ENCODE assay signal across 1 cellular context in the genomic region with DNA sequence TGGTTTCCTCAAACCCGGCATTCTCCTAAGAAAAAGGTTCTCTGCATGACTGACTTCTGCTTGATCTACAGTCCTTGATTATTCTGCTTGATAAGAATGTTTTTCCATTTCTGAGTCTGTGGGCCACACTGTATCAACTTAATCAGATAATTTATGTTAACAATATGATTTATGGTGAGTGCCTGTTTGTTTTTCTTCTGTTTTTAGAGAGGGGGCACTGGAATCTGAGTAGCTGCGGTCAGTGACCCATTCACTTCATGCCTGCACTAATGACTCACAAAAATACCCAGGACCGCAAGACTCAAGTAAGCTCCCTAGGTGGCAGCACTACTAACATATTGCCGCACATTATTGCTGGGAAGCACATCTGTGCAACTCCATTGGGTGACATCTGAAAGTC.
TF ChIP-seq lines count a peak whose summit lies in the region.

No MANE protein-coding gene starts in this region.

TF ChIP-seq in HEK293, 187 proteins besides CTCF, POLR2A, EP300 and RAD21 (continued from another document):
- TF ChIP-seq, protein P1, sequence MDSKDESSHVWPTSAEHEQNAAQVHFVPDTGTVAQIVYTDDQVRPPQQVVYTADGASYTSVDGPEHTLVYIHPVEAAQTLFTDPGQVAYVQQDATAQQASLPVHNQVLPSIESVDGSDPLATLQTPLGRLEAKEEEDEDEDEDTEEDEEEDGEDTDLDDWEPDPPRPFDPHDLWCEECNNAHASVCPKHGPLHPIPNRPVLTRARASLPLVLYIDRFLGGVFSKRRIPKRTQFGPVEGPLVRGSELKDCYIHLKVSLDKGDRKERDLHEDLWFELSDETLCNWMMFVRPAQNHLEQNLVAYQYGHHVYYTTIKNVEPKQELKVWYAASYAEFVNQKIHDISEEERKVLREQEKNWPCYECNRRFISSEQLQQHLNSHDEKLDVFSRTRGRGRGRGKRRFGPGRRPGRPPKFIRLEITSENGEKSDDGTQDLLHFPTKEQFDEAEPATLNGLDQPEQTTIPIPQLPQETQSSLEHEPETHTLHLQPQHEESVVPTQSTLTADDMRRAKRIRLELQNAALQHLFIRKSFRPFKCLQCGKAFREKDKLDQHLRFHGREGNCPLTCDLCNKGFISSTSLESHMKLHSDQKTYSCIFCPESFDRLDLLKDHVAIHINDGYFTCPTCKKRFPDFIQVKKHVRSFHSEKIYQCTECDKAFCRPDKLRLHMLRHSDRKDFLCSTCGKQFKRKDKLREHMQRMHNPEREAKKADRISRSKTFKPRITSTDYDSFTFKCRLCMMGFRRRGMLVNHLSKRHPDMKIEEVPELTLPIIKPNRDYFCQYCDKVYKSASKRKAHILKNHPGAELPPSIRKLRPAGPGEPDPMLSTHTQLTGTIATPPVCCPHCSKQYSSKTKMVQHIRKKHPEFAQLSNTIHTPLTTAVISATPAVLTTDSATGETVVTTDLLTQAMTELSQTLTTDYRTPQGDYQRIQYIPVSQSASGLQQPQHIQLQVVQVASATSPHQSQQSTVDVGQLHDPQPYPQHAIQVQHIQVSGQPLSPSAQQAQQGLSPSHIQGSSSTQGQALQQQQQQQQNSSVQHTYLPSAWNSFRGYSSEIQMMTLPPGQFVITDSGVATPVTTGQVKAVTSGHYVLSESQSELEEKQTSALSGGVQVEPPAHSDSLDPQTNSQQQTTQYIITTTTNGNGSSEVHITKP (tag by site-specific recombination; IDR thresholded peaks at IDR 0.05), result 0 out of 2 replicates have a peak, but pooled peaks have one; percentile 14
- TF ChIP-seq ZBTB1 (tag by site-specific recombination; IDR thresholded peaks at IDR 0.05) (no peak), ZNF114 (tag by site-specific recombination; IDR thresholded peaks at IDR 0.05) (no peak), ZSCAN16 (tag by site-specific recombination; IDR thresholded peaks at IDR 0.05) (no peak), KLF9 (tag by site-specific recombination; IDR thresholded peaks at IDR 0.05; ENCODE audit: low read depth) (no peak), ZNF621 (tag by site-specific recombination; IDR thresholded peaks at IDR 0.05) (no peak), ZBTB10 (tag by site-specific recombination; IDR thresholded peaks at IDR 0.05) (no peak), ZNF561 (tag by site-specific recombination; IDR thresholded peaks at IDR 0.05; ENCODE audit: borderline replicate concordance) (0 out of 2 replicates have a peak, but pooled peaks have one; percentile 16), ZEB2 (tag by site-specific recombination; IDR thresholded peaks at IDR 0.05) (0 out of 2 replicates have a peak, but pooled peaks have one; percentile 39), ZXDB (tag by site-specific recombination; IDR thresholded peaks at IDR 0.05) (peak; percentile 51; the same call in 1 of the 2 replicates), ZNF48 (tag by site-specific recombination; IDR thresholded peaks at IDR 0.05) (no peak), ZNF26 (tag by site-specific recombination; IDR thresholded peaks at IDR 0.05) (no peak), ZNF248 (tag by site-specific recombination; IDR thresholded peaks at IDR 0.05) (no peak), ZNF654 (tag by site-specific recombination; IDR thresholded peaks at IDR 0.05; ENCODE audit: low read depth) (peak; percentile 19), OSR2 (tag by site-specific recombination; IDR thresholded peaks at IDR 0.05) (peak; percentile 93), ZNF302 (tag by site-specific recombination; IDR thresholded peaks at IDR 0.05; ENCODE audit: low read depth) (no peak), ZNF664 (tag by site-specific recombination; IDR thresholded peaks at IDR 0.05) (no peak), ZNF202 (tag by site-specific recombination; IDR thresholded peaks at IDR 0.05; ENCODE audit: borderline replicate concordance) (no peak), ZNF529 (tag by site-specific recombination; IDR thresholded peaks at IDR 0.05; ENCODE audit: insufficient replicate concordance) (no peak), ZIC2 (tag by site-specific recombination; IDR thresholded peaks at IDR 0.05) (0 out of 2 replicates have a peak, but pooled peaks have one; percentile 7), ZBTB20 (tag by site-specific recombination; IDR thresholded peaks at IDR 0.05) (0 out of 2 replicates have a peak, but pooled peaks have one; percentile 16), ZNF239 (tag by site-specific recombination; IDR thresholded peaks at IDR 0.05) (no peak), ZNF133 (tag by site-specific recombination; IDR thresholded peaks at IDR 0.05) (no peak), KLF16 (tag by site-specific recombination; IDR thresholded peaks at IDR 0.05) (no peak), ZNF560 (tag by site-specific recombination; IDR thresholded peaks at IDR 0.05; ENCODE audit: borderline replicate concordance) (no peak), ZNF701 (tag by site-specific recombination; IDR thresholded peaks at IDR 0.05) (no peak), ZNF510 (tag by site-specific recombination; IDR thresholded peaks at IDR 0.05; ENCODE audit: insufficient replicate concordance) (no peak), ZNF530 (tag by site-specific recombination; IDR thresholded peaks at IDR 0.05; ENCODE audit: low read depth) (no peak), ZNF704 (tag by site-specific recombination; IDR thresholded peaks at IDR 0.05) (no peak), ZNF404 (tag by site-specific recombination; IDR thresholded peaks at IDR 0.05) (no peak), ZBTB8A (tag by site-specific recombination; IDR thresholded peaks at IDR 0.05) (0 out of 2 replicates have a peak, but pooled peaks have one; percentile 14), KLF10 (tag by site-specific recombination; IDR thresholded peaks at IDR 0.05) (no peak), ZNF280D (tag by site-specific recombination; IDR thresholded peaks at IDR 0.05) (no peak), GLI2 (tag by site-specific recombination; IDR thresholded peaks at IDR 0.05; ENCODE audit: borderline replicate concordance, low read depth) (peak; percentile 46; the same call in 1 of the 2 replicates)
- TF ChIP-seq, protein P2, sequence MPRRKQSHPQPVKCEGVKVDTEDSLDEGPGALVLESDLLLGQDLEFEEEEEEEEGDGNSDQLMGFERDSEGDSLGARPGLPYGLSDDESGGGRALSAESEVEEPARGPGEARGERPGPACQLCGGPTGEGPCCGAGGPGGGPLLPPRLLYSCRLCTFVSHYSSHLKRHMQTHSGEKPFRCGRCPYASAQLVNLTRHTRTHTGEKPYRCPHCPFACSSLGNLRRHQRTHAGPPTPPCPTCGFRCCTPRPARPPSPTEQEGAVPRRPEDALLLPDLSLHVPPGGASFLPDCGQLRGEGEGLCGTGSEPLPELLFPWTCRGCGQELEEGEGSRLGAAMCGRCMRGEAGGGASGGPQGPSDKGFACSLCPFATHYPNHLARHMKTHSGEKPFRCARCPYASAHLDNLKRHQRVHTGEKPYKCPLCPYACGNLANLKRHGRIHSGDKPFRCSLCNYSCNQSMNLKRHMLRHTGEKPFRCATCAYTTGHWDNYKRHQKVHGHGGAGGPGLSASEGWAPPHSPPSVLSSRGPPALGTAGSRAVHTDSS (tag by site-specific recombination; IDR thresholded peaks at IDR 0.05), result no peak
- TF ChIP-seq, protein P3, sequence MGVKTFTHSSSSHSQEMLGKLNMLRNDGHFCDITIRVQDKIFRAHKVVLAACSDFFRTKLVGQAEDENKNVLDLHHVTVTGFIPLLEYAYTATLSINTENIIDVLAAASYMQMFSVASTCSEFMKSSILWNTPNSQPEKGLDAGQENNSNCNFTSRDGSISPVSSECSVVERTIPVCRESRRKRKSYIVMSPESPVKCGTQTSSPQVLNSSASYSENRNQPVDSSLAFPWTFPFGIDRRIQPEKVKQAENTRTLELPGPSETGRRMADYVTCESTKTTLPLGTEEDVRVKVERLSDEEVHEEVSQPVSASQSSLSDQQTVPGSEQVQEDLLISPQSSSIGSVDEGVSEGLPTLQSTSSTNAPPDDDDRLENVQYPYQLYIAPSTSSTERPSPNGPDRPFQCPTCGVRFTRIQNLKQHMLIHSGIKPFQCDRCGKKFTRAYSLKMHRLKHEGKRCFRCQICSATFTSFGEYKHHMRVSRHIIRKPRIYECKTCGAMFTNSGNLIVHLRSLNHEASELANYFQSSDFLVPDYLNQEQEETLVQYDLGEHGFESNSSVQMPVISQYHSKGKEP (tag by site-specific recombination; IDR thresholded peaks at IDR 0.05), result no peak
